9 cellular contexts compared by ENCODE assay signal in the genomic region with DNA sequence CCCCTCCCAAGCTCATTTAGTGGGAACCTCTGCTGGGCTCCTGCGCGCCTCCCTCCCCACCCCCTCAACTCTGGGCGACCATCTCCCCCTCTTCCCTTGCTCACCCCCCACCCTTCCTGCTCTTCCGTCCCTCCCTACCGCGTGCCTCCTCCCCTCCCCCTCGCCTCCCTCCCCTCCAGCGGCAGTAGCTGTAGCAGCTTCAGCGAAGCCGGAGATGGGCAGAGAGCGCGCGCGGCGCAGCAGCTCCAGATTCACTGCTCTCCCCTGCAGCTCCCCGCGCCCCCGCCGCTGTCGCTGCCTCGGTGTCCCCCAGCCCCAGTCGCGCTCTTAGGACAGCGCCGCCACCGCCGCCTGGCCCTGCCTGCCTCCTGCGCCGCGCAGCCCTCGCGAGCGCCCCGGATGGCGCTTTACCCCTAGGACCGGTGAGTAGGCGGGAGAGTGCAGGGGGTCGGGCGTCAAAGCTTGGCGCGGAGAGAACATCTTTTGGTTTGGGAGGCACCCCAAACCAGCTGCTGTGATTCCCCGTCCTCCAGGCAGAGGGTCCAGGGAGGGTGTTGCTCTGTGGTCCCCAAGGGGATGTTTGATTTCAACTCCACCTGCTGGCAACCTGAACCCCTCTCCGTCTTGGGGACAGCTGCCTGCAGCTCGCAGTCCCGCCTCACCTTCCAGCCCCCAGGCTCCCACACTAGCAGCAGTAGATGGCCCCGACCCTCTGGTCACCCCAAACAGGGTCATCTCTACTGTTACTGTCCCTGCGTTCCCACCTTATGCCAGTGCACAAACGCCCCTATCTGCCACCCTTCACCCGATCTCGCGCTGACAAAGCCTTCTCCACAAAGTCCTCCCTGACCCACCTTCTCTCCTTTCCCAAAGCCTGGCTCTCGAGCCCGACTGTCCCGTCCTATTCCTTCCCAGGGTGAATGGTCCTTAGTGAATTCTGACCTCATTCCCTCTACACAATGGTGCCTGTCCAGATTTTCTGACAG. TPM values are rescaled to one million over a fixed set of nuclear protein-coding genes. Genes with fewer than 3 reads are reported as not detected.
A peak's percentile ranks its signal among the peaks of the same experiment; 100 is the strongest.
DNase-seq lines count a peak whose midpoint lies in the region; ATAC-seq, FAIRE-seq and TF ChIP-seq lines count a peak whose summit lies in the region.
"Had no signal": no experiment of that assay in that cellular context is flagged by ENCODE, and none has a peak within 500 bp of the region (broad histone marks: within the 10 kb centered on the region; RNA-seq: fewer than 3 reads in every experiment).

A gene (plus strand): TSS at position 184 of the 986 bp plus-strand sequence. CDS start 187,182 bp downstream, outside the sequence.

- WGBS in small intestine, 3 donors: 3 to 12% (median 6%) methylated on average over 48 to 54 of the region's 54 CpGs

- no peaks in the 10 kb centered on the region for H3K9me3 ChIP-seq in small intestine (ENCODE audit: control insufficient read depth, low read depth)

- FAIRE-seq in small intestine (lab: Jason Lieb, UNC): no peak

- in situ Hi-C loops in astrocyte of the spinal cord (cut with HindIII; ENCODE audit: low sequenced_read_pairs): no loop called here

- ATAC-seq in GM19035 (IDR thresholded peaks at IDR 0.05; ENCODE audit: unreplicated experiment) (no peak), HG03342 (IDR thresholded peaks at IDR 0.05; ENCODE audit: unreplicated experiment) (no peak)

- H3K36me3 ChIP-seq in small intestine (ENCODE audit: control insufficient read depth in 2 of 2, insufficient read depth in 2 of 2, low read length in 2 of 2): no peaks in the 10 kb centered on the region

- TF ChIP-seq CTCF in astrocyte of the spinal cord (IDR thresholded peaks at IDR 0.05; ENCODE audit: low read depth, low read length): no peak

- DNase-seq in C1 segment of cervical spinal cord (lab: John Stamatoyannopoulos, UW): peak; percentile 14 to 95 (median 90)
- peak; percentile 12 for DNase-seq in NCI-H146 treated with DMSO at 0.1 percent for 48 hours (lab: John Stamatoyannopoulos, UW; ENCODE audit: unreplicated experiment)
- no peak for DNase-seq in astrocyte of the spinal cord (ENCODE audit: low read depth, low spot score)
- peak; percentile 93 for DNase-seq in midbrain (lab: John Stamatoyannopoulos, UW)
- DNase-seq in small intestine: no peak
- no peak for DNase-seq in activated CD4-positive, alpha-beta T cell treated with anti-CD3 and anti-CD28 coated beads for 1 hour

- H3K4me3 ChIP-seq in astrocyte of the spinal cord (ENCODE audit: low read depth, low read length) (peak within 1 kb of the TSS; percentile 20), small intestine (ENCODE audit: low read depth in 1 of 2, low read length in 2 of 2) (no peak within 1 kb of the TSS)

- no peaks in the 10 kb centered on the region for H3K4me1 ChIP-seq in small intestine (ENCODE audit: control insufficient read depth in 2 of 2, insufficient read depth in 1 of 2, low read depth in 1 of 2, low read length in 1 of 2)

- H3K27me3 ChIP-seq in small intestine (ENCODE audit: control insufficient read depth in 2 of 2, insufficient read depth in 2 of 2, low read length in 2 of 2): peaks cover 0 to 13% of the 10 kb centered on the region in 2 donors

- H3K27ac ChIP-seq in small intestine (ENCODE audit: low read depth in 1 of 2, low read length in 1 of 2): no peak within 1 kb of the TSS
- H3K27ac ChIP-seq: C4-2B had no signal

RNA-seq across cellular contexts. Expression of the gene that starts here (rescaled TPM):
- under 1 TPM in 1 of 3 donors, not detected in 2; under 0.01 TPM for polyA plus RNA-seq in small intestine

Comparison
In these comparisons a context has a peak if more than half of its experiments do, and no peak if none do; other contexts are left out.
1. DNase-seq: peak in C1 segment of cervical spinal cord (14 of 14), NCI-H146 treated with DMSO at 0.1 percent for 48 hours (single experiment) and midbrain (single experiment); none in astrocyte of the spinal cord (single experiment), small intestine (single experiment) and activated CD4-positive, alpha-beta T cell treated with anti-CD3 and anti-CD28 coated beads for 1 hour (single experiment).